In the genomic region with DNA sequence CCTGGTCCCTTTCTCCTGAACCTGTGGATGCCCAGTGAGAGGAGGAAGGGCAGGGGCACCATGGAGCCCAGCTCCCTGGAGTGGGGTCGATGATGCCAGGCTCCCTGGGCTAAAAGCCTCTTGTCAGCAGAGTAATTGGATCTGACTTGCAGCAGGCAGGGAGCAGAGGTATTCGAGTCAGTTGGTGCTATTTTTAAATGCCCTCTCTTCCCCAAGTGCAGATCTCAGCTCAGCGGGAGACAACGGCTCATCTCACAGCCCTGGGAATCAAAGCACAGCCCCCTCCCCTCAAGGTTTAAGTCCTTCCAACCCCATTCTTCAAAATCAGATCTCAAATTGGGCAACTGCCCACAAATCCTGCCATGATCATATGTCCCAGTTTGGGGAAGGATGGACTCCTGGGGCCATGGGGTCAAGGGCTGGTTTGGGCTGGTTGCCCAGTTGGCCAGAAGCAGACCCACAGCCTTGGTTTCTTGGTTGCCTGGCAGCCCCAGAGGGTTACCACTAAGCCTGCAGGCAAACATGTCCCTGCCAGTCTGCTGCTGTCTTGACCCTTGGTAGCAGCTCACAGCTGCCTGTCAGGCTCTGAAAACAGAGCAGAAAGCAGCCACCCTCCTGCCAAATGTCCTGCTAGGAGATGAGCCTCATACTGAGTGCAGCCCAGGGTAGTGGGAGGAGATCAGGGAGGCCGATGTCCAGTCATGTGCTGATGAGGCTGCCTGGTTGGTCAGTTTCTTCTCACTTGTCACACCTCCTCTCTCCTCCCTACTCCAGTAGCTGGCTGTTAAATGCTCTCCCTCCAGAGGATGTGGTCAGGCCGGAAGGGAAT, we compare ENCODE assay signal across 13 cellular contexts.
DNase-seq lines count a peak whose midpoint lies in the region; ATAC-seq and TF ChIP-seq lines count a peak whose summit lies in the region.
"Had no signal": no experiment of that assay in that cellular context is flagged by ENCODE, and none has a peak within 500 bp of the region (broad histone marks: within the 10 kb centered on the region; RNA-seq: fewer than 3 reads in every experiment).

No MANE protein-coding gene starts in this region.

- H3K36me3 ChIP-seq in fibroblast of lung (ENCODE audit: control insufficient read depth, insufficient read depth, low read length): no peaks in the 10 kb centered on the region
- H3K36me3 ChIP-seq in prostate gland: no peaks in the 10 kb centered on the region
- H3K36me3 ChIP-seq: neutrophil had no signal

- H2BK20ac ChIP-seq in H9 (ENCODE audit: low read depth, low read length, poor library complexity, severe bottlenecking): no peak overlapping the region

- ATAC-seq in activated CD4-positive, alpha-beta T cell treated with anti-CD3 and anti-CD28 coated beads for 36 hours: no peak
- ATAC-seq in GM19467 (IDR thresholded peaks at IDR 0.05; ENCODE audit: unreplicated experiment) (no peak), HG02885 (IDR thresholded peaks at IDR 0.05; ENCODE audit: poor library complexity, unreplicated experiment) (no peak)
- ATAC-seq: activated T-cell treated with anti-CD3 and anti-CD28 coated beads, Interleukin-2, amount 50 U/mL, for 72 hours had no signal

- H3K23ac ChIP-seq in H9 (ENCODE audit: insufficient read length, low read depth, low read length): no peak overlapping the region

- H4K20me1 ChIP-seq in H9 (ENCODE audit: control insufficient read depth, insufficient read depth, insufficient read length): no peaks in the 10 kb centered on the region
- no peaks in the 10 kb centered on the region for H4K20me1 ChIP-seq in fibroblast of lung (ENCODE audit: control insufficient read depth, extremely low read depth, insufficient read depth, low read length)

- TF ChIP-seq POLR2A in prostate gland (IDR thresholded peaks at IDR 0.05): no peak

- H2BK12ac ChIP-seq in H9 (ENCODE audit: insufficient read length, low read depth, low read length): no peak overlapping the region

- H3K79me1 ChIP-seq in H9 (ENCODE audit: insufficient read depth, low read depth, low read length, poor library complexity, severe bottlenecking): no peaks in the 10 kb centered on the region

- H3K27ac ChIP-seq in H9 (ENCODE audit: insufficient read length, low read depth, low read length) (no peak overlapping the region), fibroblast of lung (ENCODE audit: insufficient read depth, low read length) (no peak overlapping the region), prostate gland (peak overlapping the region; percentile 23 to 47)
- H3K27ac ChIP-seq: neutrophil had no signal

- H4K8ac ChIP-seq in H9 (replicated peaks; ENCODE audit: insufficient read length, low read depth, low read length): no peak overlapping the region

- no peak overlapping the region for H3T11ph ChIP-seq in H9 (ENCODE audit: low read length)

- H4K5ac ChIP-seq in H9 (ENCODE audit: insufficient read length, low read depth, low read length): no peak overlapping the region

- H3K9me3 ChIP-seq in H9 (ENCODE audit: control insufficient read depth, low read depth, low read length): no peaks in the 10 kb centered on the region
- H3K9me3 ChIP-seq in fibroblast of lung (ENCODE audit: control insufficient read depth, insufficient read depth, low read depth, low read length): no peaks in the 10 kb centered on the region
- H3K9me3 ChIP-seq in prostate gland: no peaks in the 10 kb centered on the region
- H3K9me3 ChIP-seq: neutrophil had no signal

- H3K4ac ChIP-seq in H9 (ENCODE audit: low read depth, low read length): no peak overlapping the region

- H3K27ac Mint-ChIP-seq in H9: peak overlapping the region; percentile 34 to 63 (median 35); a peak in 2 of 7 replicates
- no peak overlapping the region for H3K27ac Mint-ChIP-seq in activated CD4-positive, alpha-beta T cell treated with anti-CD3 and anti-CD28 coated beads for 36 hours
- H3K27ac Mint-ChIP-seq: activated T-cell treated with anti-CD3 and anti-CD28 coated beads, Interleukin-2, amount 50 U/mL, for 72 hours had no signal

- no peak overlapping the region for H3K18ac ChIP-seq in H9 (ENCODE audit: insufficient read length, low read depth, low read length)

- DNase-seq in H9 (peak; percentile 41), NCI-H446 treated with DMSO at 0.1 percent for 48 hours (lab: John Stamatoyannopoulos, UW) (peak; percentile 73), fibroblast of lung (ENCODE audit: low read depth in 2 of 2) (peak; percentile 17 to 34), prostate gland (ENCODE audit: low spot score) (no peak)
- no peak for DNase-seq in activated CD4-positive, alpha-beta T cell treated with anti-CD3 and anti-CD28 coated beads for 36 hours
- no peak for DNase-seq in stimulated activated CD4-positive, alpha-beta T cell treated with anti-CD3 and anti-CD28 coated beads, Interleukin-2, amount 100 ng/mL, for 48 hours
- DNase-seq: activated T-cell treated with anti-CD3 and anti-CD28 coated beads, Interleukin-2, amount 50 U/mL, for 72 hours; DND-41; erythroblast; SIG-M5 had no signal

- no peak overlapping the region; the same call in 1 of the 2 replicates for H3K14ac ChIP-seq in H9 (ENCODE audit: insufficient read depth, low read length)

- CTCF ChIA-PET in activated CD4-positive, alpha-beta T cell treated with anti-CD3 and anti-CD28 coated beads for 36 hours (lab: Charles Lee): interaction anchor here (1.3 kb wide), 1 partner anchor 26 kb away, joined by 3 read pairs; no protein-coding TSS in a partner anchor

- H3K27me3 ChIP-seq in H9 (ENCODE audit: insufficient read depth, low read length): no peaks in the 10 kb centered on the region
- H3K27me3 ChIP-seq in fibroblast of lung (ENCODE audit: control insufficient read depth, insufficient read depth, low read length): no peaks in the 10 kb centered on the region
- H3K27me3 ChIP-seq in prostate gland (replicated peaks; ENCODE audit: insufficient read depth): no peaks in the 10 kb centered on the region

- no peak overlapping the region; a peak in 1 of 5 replicates for H3K4me3 Mint-ChIP-seq in H9
- H3K4me3 Mint-ChIP-seq in activated CD4-positive, alpha-beta T cell treated with anti-CD3 and anti-CD28 coated beads for 36 hours: no peak overlapping the region
- H3K4me3 Mint-ChIP-seq: activated T-cell treated with anti-CD3 and anti-CD28 coated beads, Interleukin-2, amount 50 U/mL, for 72 hours had no signal

- intact Hi-C loops in prostate gland (cut with DNase I): loop anchor here (5.0 kb wide), 1 partner anchor 75 kb away; no protein-coding TSS in a partner anchor
- intact Hi-C loops in activated CD4-positive, alpha-beta T cell treated with anti-CD3 and anti-CD28 coated beads for 36 hours (cut with DNase I, micrococcal nuclease): no loop called here

- H2BK5ac ChIP-seq in H9 (ENCODE audit: insufficient read length, low read length): no peak overlapping the region

- H2AFZ ChIP-seq in H9 (ENCODE audit: low read length) (no peak overlapping the region), fibroblast of lung (ENCODE audit: low read length) (no peak overlapping the region)

- H3K36me3 Mint-ChIP-seq in H9 (ENCODE audit: insufficient read depth in 1 of 3, low read depth in 3 of 3): no peaks in the 10 kb centered on the region
- no peaks in the 10 kb centered on the region for H3K36me3 Mint-ChIP-seq in activated CD4-positive, alpha-beta T cell treated with anti-CD3 and anti-CD28 coated beads for 36 hours (ENCODE audit: low read depth)

- H2AK5ac ChIP-seq in H9 (ENCODE audit: insufficient read length, low read length): no peak overlapping the region

- POLR2A ChIA-PET in activated CD4-positive, alpha-beta T cell treated with anti-CD3 and anti-CD28 coated beads for 36 hours (lab: Charles Lee): no interaction called here

- no peak overlapping the region for H3K56ac ChIP-seq in H9 (ENCODE audit: insufficient read length, low read depth, low read length)

- no peaks in the 10 kb centered on the region; a peak in 2 of 5 replicates for H3K9me3 Mint-ChIP-seq in H9
- H3K9me3 Mint-ChIP-seq in activated CD4-positive, alpha-beta T cell treated with anti-CD3 and anti-CD28 coated beads for 36 hours (ENCODE audit: low read depth): no peaks in the 10 kb centered on the region
- H3K9me3 Mint-ChIP-seq: activated T-cell treated with anti-CD3 and anti-CD28 coated beads, Interleukin-2, amount 50 U/mL, for 72 hours had no signal

- H2BK15ac ChIP-seq in H9 (ENCODE audit: low read depth, low read length): no peak overlapping the region

- H3K79me2 ChIP-seq in H9 (ENCODE audit: insufficient read depth, low read length) (no peaks in the 10 kb centered on the region), fibroblast of lung (ENCODE audit: control insufficient read depth, insufficient read depth, low read length) (no peaks in the 10 kb centered on the region)

- H3K4me1 Mint-ChIP-seq in H9: peaks cover 51 to 58% of the 10 kb centered on the region in 2 experiments
- H3K4me1 Mint-ChIP-seq in activated CD4-positive, alpha-beta T cell treated with anti-CD3 and anti-CD28 coated beads for 36 hours: no peaks in the 10 kb centered on the region

- no CpG with 5 or more reads among the region's 6 CpGs for whole genome bisulfite sequencing in H9 (ENCODE audit: extremely low coverage, insufficient read length, low lambda C conversion rate)
- WGBS in prostate gland: 30% methylated on average over 5 of the region's 6 CpGs

- no peak overlapping the region for H3K9ac ChIP-seq in H9 (ENCODE audit: extremely low read depth, insufficient read length, low read length)
- no peak overlapping the region for H3K9ac ChIP-seq in fibroblast of lung (ENCODE audit: insufficient read depth, low read length)

- no peak overlapping the region for H2BK120ac ChIP-seq in H9 (ENCODE audit: low read depth, low read length, poor library complexity, severe bottlenecking)

- H3K4me2 ChIP-seq in H9 (ENCODE audit: insufficient read depth, insufficient read length, low read length) (no peak overlapping the region), fibroblast of lung (ENCODE audit: extremely low read depth, insufficient read depth, low read length) (no peak overlapping the region)

- H3K4me3 ChIP-seq in fibroblast of lung (replicated peaks in 1 of 4; ENCODE audit: control extremely low read depth in 1 of 4, insufficient read depth in 1 of 4, low read depth in 3 of 4, low read length in 4 of 4) (no peak overlapping the region), prostate gland (no peak overlapping the region)

- peaks cover 4% of the 10 kb centered on the region for H3K27me3 Mint-ChIP-seq in H9 (ENCODE audit: low read depth)
- peaks cover 2% of the 10 kb centered on the region for H3K27me3 Mint-ChIP-seq in activated CD4-positive, alpha-beta T cell treated with anti-CD3 and anti-CD28 coated beads for 36 hours

- peaks cover 24% of the 10 kb centered on the region for H3K4me1 ChIP-seq in H9 (ENCODE audit: insufficient read depth, low read length)
- no peaks in the 10 kb centered on the region for H3K4me1 ChIP-seq in fibroblast of lung (ENCODE audit: control insufficient read depth, extremely low read depth, insufficient read depth, low read length)
- H3K4me1 ChIP-seq in prostate gland (replicated peaks): peaks cover 6% of the 10 kb centered on the region

- H3K23me2 ChIP-seq in H9 (ENCODE audit: insufficient read length, low read depth, low read length, poor library complexity, severe bottlenecking): no peaks in the 10 kb centered on the region

- no peak overlapping the region for H4K91ac ChIP-seq in H9 (ENCODE audit: insufficient read length, low read depth, low read length)

- TF ChIP-seq CTCF in H9 (conservative IDR thresholded peaks at IDR 0.05) (no peak), fibroblast of lung (conservative IDR thresholded peaks at IDR 0.05 in 1 of 2, IDR thresholded peaks at IDR 0.05 in 1 of 2; ENCODE audit: low read depth in 1 of 2, low read length in 2 of 2) (no peak), prostate gland (IDR thresholded peaks at IDR 0.05) (no peak)

Comparison
In these comparisons a context has a peak if more than half of its experiments do, and no peak if none do; other contexts are left out.
1. DNase-seq: peak in H9 (single experiment), NCI-H446 treated with DMSO at 0.1 percent for 48 hours (single experiment) and fibroblast of lung (2 of 2); none in prostate gland (single experiment), activated CD4-positive, alpha-beta T cell treated with anti-CD3 and anti-CD28 coated beads for 36 hours (single experiment) and stimulated activated CD4-positive, alpha-beta T cell treated with anti-CD3 and anti-CD28 coated beads, Interleukin-2, amount 100 ng/mL, for 48 hours (0 of 2).
2. H3K27ac ChIP-seq: peak in prostate gland (2 of 2); none in H9 (single experiment) and fibroblast of lung (single experiment).